In genomic region chr19:4302238-4302630, GRCh38 we compare ENCODE assay signal across 16 cellular contexts. TPM values are rescaled to one million over a fixed set of nuclear protein-coding genes. Genes with fewer than 3 reads are reported as not detected.
A peak's percentile ranks its signal among the peaks of the same experiment; 100 is the strongest.
DNase-seq lines count a peak whose midpoint lies in the region; ATAC-seq lines count a peak whose summit lies in the region.
"Had no signal": no experiment of that assay in that cellular context is flagged by ENCODE, and none has a peak within 500 bp of the region (broad histone marks: within the 10 kb centered on the region; RNA-seq: fewer than 3 reads in every experiment).

Gene TMIGD2 (minus strand): TSS chr19:4302389. CDS start chr19:4302385, 4 bp downstream.

- peaks cover 31% of the 10 kb centered on the region for H3K4me1 Mint-ChIP-seq in activated CD4-positive, alpha-beta T cell treated with anti-CD3 and anti-CD28 coated beads, Interleukin-2, amount 10 ng/mL, durations not matched to agents 24 days and 14 days
- peaks cover 18% of the 10 kb centered on the region for H3K4me1 Mint-ChIP-seq in T-helper 17 cell
- H3K4me1 Mint-ChIP-seq in effector memory CD8-positive, alpha-beta T cell (ENCODE audit: low read depth in 2 of 2): peaks cover 11 to 32% of the 10 kb centered on the region in 2 donors
- peaks cover 41% of the 10 kb centered on the region for H3K4me1 Mint-ChIP-seq in stimulated activated effector memory CD8-positive, alpha-beta T cell treated with anti-CD3 and anti-CD28 coated beads, Interleukin-12 subunit alpha, Interleukin-12 subunit beta, amount 100 ng/mL, for 72 hours

- H3K4me3 Mint-ChIP-seq in activated CD4-positive, alpha-beta T cell treated with anti-CD3 and anti-CD28 coated beads, Interleukin-2, amount 10 ng/mL, durations not matched to agents 24 days and 14 days: peak within 1 kb of the TSS; percentile 89
- H3K4me3 Mint-ChIP-seq in T-helper 17 cell: peak within 1 kb of the TSS; percentile 73
- peak within 1 kb of the TSS; percentile 73 to 80 for H3K4me3 Mint-ChIP-seq in effector memory CD8-positive, alpha-beta T cell
- H3K4me3 Mint-ChIP-seq in stimulated activated effector memory CD8-positive, alpha-beta T cell treated with anti-CD3 and anti-CD28 coated beads, Interleukin-12 subunit alpha, Interleukin-12 subunit beta, amount 100 ng/mL, for 72 hours: peak within 1 kb of the TSS; percentile 66

- no peaks in the 10 kb centered on the region for H3K9me3 Mint-ChIP-seq in activated CD4-positive, alpha-beta T cell treated with anti-CD3 and anti-CD28 coated beads, Interleukin-2, amount 10 ng/mL, durations not matched to agents 24 days and 14 days
- H3K9me3 Mint-ChIP-seq in effector memory CD8-positive, alpha-beta T cell: no peaks in the 10 kb centered on the region
- H3K9me3 Mint-ChIP-seq in stimulated activated effector memory CD8-positive, alpha-beta T cell treated with anti-CD3 and anti-CD28 coated beads, Interleukin-12 subunit alpha, Interleukin-12 subunit beta, amount 100 ng/mL, for 72 hours: no peaks in the 10 kb centered on the region

- peak within 1 kb of the TSS; percentile 83 for H3K27ac Mint-ChIP-seq in activated CD4-positive, alpha-beta T cell treated with anti-CD3 and anti-CD28 coated beads, Interleukin-2, amount 10 ng/mL, durations not matched to agents 24 days and 14 days
- H3K27ac Mint-ChIP-seq in T-helper 17 cell: peak within 1 kb of the TSS; percentile 80
- H3K27ac Mint-ChIP-seq in effector memory CD8-positive, alpha-beta T cell: peak within 1 kb of the TSS in 1 of 2 donors; percentile 86
- H3K27ac Mint-ChIP-seq in stimulated activated effector memory CD8-positive, alpha-beta T cell treated with anti-CD3 and anti-CD28 coated beads, Interleukin-12 subunit alpha, Interleukin-12 subunit beta, amount 100 ng/mL, for 72 hours: peak within 1 kb of the TSS; percentile 81

- H3K36me3 Mint-ChIP-seq in activated CD4-positive, alpha-beta T cell treated with anti-CD3 and anti-CD28 coated beads, Interleukin-2, amount 10 ng/mL, durations not matched to agents 24 days and 14 days (ENCODE audit: low read depth): peaks cover 4% of the 10 kb centered on the region
- no peaks in the 10 kb centered on the region for H3K36me3 Mint-ChIP-seq in T-helper 17 cell (ENCODE audit: low read depth)
- peaks cover 7% of the 10 kb centered on the region for H3K36me3 Mint-ChIP-seq in effector memory CD8-positive, alpha-beta T cell (ENCODE audit: insufficient read depth)
- peaks cover 9% of the 10 kb centered on the region for H3K36me3 Mint-ChIP-seq in stimulated activated effector memory CD8-positive, alpha-beta T cell treated with anti-CD3 and anti-CD28 coated beads, Interleukin-12 subunit alpha, Interleukin-12 subunit beta, amount 100 ng/mL, for 72 hours

- ATAC-seq in T-helper 17 cell (no peak), HG03095 (IDR thresholded peaks at IDR 0.05; ENCODE audit: unreplicated experiment) (no peak)
- ATAC-seq in effector memory CD8-positive, alpha-beta T cell (replicated peaks): peak; percentile 5
- no peak for ATAC-seq in stimulated activated effector memory CD8-positive, alpha-beta T cell treated with anti-CD3 and anti-CD28 coated beads, Interleukin-12 subunit alpha, Interleukin-12 subunit beta, amount 100 ng/mL, for 72 hours
- ATAC-seq: left ventricle myocardium superior had no signal

- DNase-seq in activated CD4-positive, alpha-beta T cell treated with anti-CD3 and anti-CD28 coated beads, Interleukin-2, amount 10 ng/mL, durations not matched to agents 24 days and 14 days: peak; percentile 75
- no peak for DNase-seq in activated CD4-positive, alpha-beta T cell treated with anti-CD3 and anti-CD28 coated beads, Interleukin-2, amount 50 U/mL, for 1 hour
- no peak for DNase-seq in T-helper 17 cell
- DNase-seq in effector memory CD8-positive, alpha-beta T cell: peak in 1 of 3 experiments; percentile 7
- no peak for DNase-seq in stimulated activated effector memory CD8-positive, alpha-beta T cell treated with anti-CD3 and anti-CD28 coated beads, Interleukin-12 subunit alpha, Interleukin-12 subunit beta, amount 100 ng/mL, for 72 hours (ENCODE audit: low spot score in 2 of 2)
- no peak for DNase-seq in HK-2 (ENCODE audit: unreplicated experiment)
- DNase-seq in superior temporal gyrus (ENCODE audit: extremely low spot score): no peak
- DNase-seq: cerebellar nuclear complex, DMS153, left ventricle myocardium superior, NCI-H187 treated with DMSO at 0.1 percent for 48 hours, nucleus accumbens, thyroid gland had no signal

- intact Hi-C loops in activated CD4-positive, alpha-beta T cell treated with anti-CD3 and anti-CD28 coated beads, Interleukin-2, amount 10 ng/mL, durations not matched to agents 24 days and 14 days (cut with micrococcal nuclease): no loop called here

- H3K27me3 Mint-ChIP-seq in activated CD4-positive, alpha-beta T cell treated with anti-CD3 and anti-CD28 coated beads, Interleukin-2, amount 10 ng/mL, durations not matched to agents 24 days and 14 days: no peaks in the 10 kb centered on the region
- no peaks in the 10 kb centered on the region for H3K27me3 Mint-ChIP-seq in T-helper 17 cell
- H3K27me3 Mint-ChIP-seq in effector memory CD8-positive, alpha-beta T cell: peaks cover 0 to 23% of the 10 kb centered on the region in 2 donors

- no peaks in the 10 kb centered on the region for H3K9me3 ChIP-seq in T-helper 17 cell (ENCODE audit: control insufficient read depth, low read length, poor library complexity, severe bottlenecking)
- H3K9me3 ChIP-seq: A549, thyroid gland had no signal

RNA-seq across cellular contexts. Expression of gene TMIGD2, which starts in this region (rescaled TPM):
- 13.3 and 14.0 TPM in 2 replicates for total RNA-seq in activated CD4-positive, alpha-beta T cell treated with anti-CD3 and anti-CD28 coated beads, Interleukin-2, amount 10 ng/mL, durations not matched to agents 24 days and 14 days
- total RNA-seq in T-helper 17 cell: 1 to 10 TPM; 5.2 to 7.9 TPM
- total RNA-seq: epithelial cell of proximal tubule, left ventricle myocardium superior, thyroid gland had no signal
